In the genomic region with DNA sequence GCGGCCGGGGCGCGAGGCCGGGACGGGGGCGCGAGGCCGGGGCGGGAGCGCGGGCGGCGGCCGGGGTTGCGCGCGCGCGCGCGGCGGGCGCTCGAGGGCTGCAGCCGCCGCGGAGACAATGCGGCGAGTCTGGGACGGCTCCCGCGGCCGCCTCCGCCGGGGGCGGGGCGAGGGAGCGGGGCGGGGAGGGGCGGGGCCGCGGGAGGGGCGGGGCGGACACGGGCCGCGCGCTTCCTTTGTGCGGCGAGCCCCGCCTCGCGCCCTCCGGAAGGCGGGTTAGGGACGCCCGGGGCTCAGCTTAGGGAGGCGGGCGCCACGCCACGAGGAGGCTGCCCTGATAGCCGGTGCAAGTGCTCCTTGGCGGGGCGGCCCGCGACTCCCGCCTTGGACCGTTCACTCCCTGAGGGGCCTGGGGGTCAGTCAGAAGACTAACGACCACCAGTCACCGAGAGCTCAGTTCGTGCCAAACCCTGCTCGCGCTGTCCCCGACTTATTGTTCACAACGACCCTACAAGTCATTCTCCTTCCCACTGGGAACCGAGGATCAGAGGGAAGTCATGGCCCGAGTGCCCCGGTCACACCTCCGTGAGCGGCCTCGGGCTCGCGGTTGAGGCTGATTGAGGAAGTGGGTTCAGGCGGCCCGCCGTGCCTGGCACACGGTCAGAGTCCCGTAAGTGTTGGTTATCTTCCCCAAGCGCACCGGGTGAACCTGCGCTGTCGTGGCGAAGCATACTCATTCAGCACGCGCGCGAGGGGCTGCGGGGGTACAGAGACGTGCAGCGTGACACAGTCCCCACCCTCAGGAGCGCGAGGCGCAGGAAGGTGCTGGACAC, we compare ENCODE assay signal across 1 cellular context.
TF ChIP-seq lines count a peak whose summit lies in the region.

No MANE protein-coding gene starts in this region.

TF ChIP-seq in HEK293, 187 proteins besides CTCF, POLR2A, EP300 and RAD21 (continued from another document and continues in another):
- TF ChIP-seq, protein P1, sequence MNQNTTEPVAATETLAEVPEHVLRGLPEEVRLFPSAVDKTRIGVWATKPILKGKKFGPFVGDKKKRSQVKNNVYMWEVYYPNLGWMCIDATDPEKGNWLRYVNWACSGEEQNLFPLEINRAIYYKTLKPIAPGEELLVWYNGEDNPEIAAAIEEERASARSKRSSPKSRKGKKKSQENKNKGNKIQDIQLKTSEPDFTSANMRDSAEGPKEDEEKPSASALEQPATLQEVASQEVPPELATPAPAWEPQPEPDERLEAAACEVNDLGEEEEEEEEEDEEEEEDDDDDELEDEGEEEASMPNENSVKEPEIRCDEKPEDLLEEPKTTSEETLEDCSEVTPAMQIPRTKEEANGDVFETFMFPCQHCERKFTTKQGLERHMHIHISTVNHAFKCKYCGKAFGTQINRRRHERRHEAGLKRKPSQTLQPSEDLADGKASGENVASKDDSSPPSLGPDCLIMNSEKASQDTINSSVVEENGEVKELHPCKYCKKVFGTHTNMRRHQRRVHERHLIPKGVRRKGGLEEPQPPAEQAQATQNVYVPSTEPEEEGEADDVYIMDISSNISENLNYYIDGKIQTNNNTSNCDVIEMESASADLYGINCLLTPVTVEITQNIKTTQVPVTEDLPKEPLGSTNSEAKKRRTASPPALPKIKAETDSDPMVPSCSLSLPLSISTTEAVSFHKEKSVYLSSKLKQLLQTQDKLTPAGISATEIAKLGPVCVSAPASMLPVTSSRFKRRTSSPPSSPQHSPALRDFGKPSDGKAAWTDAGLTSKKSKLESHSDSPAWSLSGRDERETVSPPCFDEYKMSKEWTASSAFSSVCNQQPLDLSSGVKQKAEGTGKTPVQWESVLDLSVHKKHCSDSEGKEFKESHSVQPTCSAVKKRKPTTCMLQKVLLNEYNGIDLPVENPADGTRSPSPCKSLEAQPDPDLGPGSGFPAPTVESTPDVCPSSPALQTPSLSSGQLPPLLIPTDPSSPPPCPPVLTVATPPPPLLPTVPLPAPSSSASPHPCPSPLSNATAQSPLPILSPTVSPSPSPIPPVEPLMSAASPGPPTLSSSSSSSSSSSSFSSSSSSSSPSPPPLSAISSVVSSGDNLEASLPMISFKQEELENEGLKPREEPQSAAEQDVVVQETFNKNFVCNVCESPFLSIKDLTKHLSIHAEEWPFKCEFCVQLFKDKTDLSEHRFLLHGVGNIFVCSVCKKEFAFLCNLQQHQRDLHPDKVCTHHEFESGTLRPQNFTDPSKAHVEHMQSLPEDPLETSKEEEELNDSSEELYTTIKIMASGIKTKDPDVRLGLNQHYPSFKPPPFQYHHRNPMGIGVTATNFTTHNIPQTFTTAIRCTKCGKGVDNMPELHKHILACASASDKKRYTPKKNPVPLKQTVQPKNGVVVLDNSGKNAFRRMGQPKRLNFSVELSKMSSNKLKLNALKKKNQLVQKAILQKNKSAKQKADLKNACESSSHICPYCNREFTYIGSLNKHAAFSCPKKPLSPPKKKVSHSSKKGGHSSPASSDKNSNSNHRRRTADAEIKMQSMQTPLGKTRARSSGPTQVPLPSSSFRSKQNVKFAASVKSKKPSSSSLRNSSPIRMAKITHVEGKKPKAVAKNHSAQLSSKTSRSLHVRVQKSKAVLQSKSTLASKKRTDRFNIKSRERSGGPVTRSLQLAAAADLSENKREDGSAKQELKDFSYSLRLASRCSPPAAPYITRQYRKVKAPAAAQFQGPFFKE (tag by site-specific recombination; IDR thresholded peaks at IDR 0.05; ENCODE audit: borderline replicate concordance), result no peak
- TF ChIP-seq, protein P2, sequence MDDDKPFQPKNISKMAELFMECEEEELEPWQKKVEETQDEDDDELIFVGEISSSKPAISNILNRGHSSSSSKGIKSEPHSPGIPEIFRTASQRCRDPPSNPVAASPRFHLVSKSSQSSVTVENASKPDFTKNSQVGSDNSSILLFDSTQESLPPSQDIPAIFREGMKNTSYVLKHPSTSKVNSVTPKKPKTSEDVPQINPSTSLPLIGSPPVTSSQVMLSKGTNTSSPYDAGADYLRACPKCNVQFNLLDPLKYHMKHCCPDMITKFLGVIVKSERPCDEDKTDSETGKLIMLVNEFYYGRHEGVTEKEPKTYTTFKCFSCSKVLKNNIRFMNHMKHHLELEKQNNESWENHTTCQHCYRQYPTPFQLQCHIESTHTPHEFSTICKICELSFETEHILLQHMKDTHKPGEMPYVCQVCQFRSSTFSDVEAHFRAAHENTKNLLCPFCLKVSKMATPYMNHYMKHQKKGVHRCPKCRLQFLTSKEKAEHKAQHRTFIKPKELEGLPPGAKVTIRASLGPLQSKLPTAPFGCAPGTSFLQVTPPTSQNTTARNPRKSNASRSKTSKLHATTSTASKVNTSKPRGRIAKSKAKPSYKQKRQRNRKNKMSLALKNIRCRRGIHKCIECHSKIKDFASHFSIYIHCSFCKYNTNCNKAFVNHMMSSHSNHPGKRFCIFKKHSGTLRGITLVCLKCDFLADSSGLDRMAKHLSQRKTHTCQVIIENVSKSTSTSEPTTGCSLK (tag by site-specific recombination; IDR thresholded peaks at IDR 0.05), result no peak
- TF ChIP-seq, protein P3, sequence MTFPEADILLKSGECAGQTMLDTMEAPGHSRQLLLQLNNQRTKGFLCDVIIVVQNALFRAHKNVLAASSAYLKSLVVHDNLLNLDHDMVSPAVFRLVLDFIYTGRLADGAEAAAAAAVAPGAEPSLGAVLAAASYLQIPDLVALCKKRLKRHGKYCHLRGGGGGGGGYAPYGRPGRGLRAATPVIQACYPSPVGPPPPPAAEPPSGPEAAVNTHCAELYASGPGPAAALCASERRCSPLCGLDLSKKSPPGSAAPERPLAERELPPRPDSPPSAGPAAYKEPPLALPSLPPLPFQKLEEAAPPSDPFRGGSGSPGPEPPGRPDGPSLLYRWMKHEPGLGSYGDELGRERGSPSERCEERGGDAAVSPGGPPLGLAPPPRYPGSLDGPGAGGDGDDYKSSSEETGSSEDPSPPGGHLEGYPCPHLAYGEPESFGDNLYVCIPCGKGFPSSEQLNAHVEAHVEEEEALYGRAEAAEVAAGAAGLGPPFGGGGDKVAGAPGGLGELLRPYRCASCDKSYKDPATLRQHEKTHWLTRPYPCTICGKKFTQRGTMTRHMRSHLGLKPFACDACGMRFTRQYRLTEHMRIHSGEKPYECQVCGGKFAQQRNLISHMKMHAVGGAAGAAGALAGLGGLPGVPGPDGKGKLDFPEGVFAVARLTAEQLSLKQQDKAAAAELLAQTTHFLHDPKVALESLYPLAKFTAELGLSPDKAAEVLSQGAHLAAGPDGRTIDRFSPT (tag by site-specific recombination; IDR thresholded peaks at IDR 0.05), result peak; percentile 73
- peak; percentile 50 for TF ChIP-seq WT1 (tag by site-specific recombination; IDR thresholded peaks at IDR 0.05)
- no peak for TF ChIP-seq ZNF626 (tag by site-specific recombination; IDR thresholded peaks at IDR 0.05)
- TF ChIP-seq, protein P4, sequence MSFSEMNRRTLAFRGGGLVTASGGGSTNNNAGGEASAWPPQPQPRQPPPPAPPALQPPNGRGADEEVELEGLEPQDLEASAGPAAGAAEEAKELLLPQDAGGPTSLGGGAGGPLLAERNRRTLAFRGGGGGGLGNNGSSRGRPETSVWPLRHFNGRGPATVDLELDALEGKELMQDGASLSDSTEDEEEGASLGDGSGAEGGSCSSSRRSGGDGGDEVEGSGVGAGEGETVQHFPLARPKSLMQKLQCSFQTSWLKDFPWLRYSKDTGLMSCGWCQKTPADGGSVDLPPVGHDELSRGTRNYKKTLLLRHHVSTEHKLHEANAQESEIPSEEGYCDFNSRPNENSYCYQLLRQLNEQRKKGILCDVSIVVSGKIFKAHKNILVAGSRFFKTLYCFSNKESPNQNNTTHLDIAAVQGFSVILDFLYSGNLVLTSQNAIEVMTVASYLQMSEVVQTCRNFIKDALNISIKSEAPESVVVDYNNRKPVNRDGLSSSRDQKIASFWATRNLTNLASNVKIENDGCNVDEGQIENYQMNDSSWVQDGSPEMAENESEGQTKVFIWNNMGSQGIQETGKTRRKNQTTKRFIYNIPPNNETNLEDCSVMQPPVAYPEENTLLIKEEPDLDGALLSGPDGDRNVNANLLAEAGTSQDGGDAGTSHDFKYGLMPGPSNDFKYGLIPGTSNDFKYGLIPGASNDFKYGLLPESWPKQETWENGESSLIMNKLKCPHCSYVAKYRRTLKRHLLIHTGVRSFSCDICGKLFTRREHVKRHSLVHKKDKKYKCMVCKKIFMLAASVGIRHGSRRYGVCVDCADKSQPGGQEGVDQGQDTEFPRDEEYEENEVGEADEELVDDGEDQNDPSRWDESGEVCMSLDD (tag by site-specific recombination; IDR thresholded peaks at IDR 0.05), result peak; percentile 76
- no peak for TF ChIP-seq ZNF747 (tag by site-specific recombination; IDR thresholded peaks at IDR 0.05)
- TF ChIP-seq, protein P5, sequence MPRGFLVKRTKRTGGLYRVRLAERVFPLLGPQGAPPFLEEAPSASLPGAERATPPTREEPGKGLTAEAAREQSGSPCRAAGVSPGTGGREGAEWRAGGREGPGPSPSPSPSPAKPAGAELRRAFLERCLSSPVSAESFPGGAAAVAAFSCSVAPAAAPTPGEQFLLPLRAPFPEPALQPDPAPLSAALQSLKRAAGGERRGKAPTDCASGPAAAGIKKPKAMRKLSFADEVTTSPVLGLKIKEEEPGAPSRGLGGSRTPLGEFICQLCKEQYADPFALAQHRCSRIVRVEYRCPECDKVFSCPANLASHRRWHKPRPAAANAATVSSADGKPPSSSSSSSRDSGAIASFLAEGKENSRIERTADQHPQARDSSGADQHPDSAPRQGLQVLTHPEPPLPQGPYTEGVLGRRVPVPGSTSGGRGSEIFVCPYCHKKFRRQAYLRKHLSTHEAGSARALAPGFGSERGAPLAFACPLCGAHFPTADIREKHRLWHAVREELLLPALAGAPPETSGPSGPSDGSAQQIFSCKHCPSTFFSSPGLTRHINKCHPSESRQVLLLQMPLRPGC (tag by site-specific recombination; IDR thresholded peaks at IDR 0.05), result 0 out of 2 replicates have a peak, but pooled peaks have one; percentile 9
- peak; percentile 75 for TF ChIP-seq SP3 (tag by site-specific recombination; IDR thresholded peaks at IDR 0.05)
- peak; percentile 90 for TF ChIP-seq ZEB2 (tag by site-specific recombination; IDR thresholded peaks at IDR 0.05)
- TF ChIP-seq, protein P6, sequence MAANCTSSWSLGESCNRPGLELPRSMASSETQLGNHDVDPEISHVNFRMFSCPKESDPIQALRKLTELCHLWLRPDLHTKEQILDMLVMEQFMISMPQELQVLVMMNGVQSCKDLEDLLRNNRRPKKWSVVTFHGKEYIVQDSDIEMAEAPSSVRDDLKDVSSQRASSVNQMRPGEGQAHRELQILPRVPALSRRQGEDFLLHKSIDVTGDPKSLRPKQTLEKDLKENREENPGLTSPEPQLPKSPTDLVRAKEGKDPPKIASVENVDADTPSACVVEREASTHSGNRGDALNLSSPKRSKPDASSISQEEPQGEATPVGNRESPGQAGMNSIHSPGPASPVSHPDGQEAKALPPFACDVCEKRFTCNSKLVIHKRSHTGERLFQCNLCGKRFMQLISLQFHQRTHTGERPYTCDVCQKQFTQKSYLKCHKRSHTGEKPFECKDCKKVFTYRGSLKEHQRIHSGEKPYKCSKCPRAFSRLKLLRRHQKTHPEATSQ (tag by site-specific recombination; IDR thresholded peaks at IDR 0.05), result peak; percentile 84; the same call in 1 of the 2 replicates
- TF ChIP-seq, protein P7, sequence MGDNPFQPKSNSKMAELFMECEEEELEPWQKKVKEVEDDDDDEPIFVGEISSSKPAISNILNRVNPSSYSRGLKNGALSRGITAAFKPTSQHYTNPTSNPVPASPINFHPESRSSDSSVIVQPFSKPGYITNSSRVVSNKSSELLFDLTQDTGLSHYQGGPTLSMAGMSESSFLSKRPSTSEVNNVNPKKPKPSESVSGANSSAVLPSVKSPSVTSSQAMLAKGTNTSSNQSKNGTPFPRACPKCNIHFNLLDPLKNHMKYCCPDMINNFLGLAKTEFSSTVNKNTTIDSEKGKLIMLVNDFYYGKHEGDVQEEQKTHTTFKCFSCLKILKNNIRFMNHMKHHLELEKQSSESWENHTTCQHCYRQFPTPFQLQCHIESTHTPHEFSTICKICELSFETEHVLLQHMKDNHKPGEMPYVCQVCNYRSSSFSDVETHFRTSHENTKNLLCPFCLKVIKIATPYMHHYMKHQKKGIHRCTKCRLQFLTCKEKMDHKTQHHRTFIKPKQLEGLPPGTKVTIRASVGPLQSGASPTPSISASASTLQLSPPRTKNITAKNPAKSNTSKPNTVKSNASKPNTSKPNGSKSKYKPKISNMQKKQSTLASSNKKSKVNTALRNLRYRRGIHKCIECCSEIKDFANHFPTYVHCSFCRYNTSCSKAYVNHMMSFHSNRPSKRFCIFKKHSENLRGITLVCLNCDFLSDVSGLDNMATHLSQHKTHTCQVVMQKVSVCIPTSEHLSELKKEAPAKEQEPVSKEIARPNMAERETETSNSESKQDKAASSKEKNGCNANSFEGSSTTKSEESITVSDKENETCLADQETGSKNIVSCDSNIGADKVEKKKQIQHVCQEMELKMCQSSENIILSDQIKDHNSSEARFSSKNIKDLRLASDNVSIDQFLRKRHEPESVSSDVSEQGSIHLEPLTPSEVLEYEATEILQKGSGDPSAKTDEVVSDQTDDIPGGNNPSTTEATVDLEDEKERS (tag by site-specific recombination; IDR thresholded peaks at IDR 0.05), result no peak
- peak; percentile 79; the same call in 1 of the 2 replicates for TF ChIP-seq ZNF600 (tag by site-specific recombination; IDR thresholded peaks at IDR 0.05)
- TF ChIP-seq ZBTB7A (tag by site-specific recombination; IDR thresholded peaks at IDR 0.05; ENCODE audit: low read depth), result peak; percentile 64; the same call in 1 of the 2 replicates
- TF ChIP-seq GLIS1 (tag by site-specific recombination; IDR thresholded peaks at IDR 0.05), result peak; percentile 38
- no peak for TF ChIP-seq ZNF510 (tag by site-specific recombination; IDR thresholded peaks at IDR 0.05; ENCODE audit: insufficient replicate concordance)
- peak; percentile 52 for TF ChIP-seq KLF1 (tag by site-specific recombination; IDR thresholded peaks at IDR 0.05)
- TF ChIP-seq ZNF274 (IDR thresholded peaks at IDR 0.05; ENCODE audit: low read length), result no peak
- TF ChIP-seq ZNF274 (tag by site-specific recombination; IDR thresholded peaks at IDR 0.05; ENCODE audit: borderline replicate concordance), result no peak
- peak; percentile 99 for TF ChIP-seq ZBTB20 (tag by site-specific recombination; IDR thresholded peaks at IDR 0.05)
- TF ChIP-seq SALL2 (tag by site-specific recombination; IDR thresholded peaks at IDR 0.05; ENCODE audit: borderline replicate concordance), result no peak
- peak; percentile 63 for TF ChIP-seq KLF10 (tag by site-specific recombination; IDR thresholded peaks at IDR 0.05)
- TF ChIP-seq FEZF1 (tag by site-specific recombination; IDR thresholded peaks at IDR 0.05), result no peak
- peak; percentile 74 for TF ChIP-seq ZSCAN30 (tag by site-specific recombination; IDR thresholded peaks at IDR 0.05)
- no peak for TF ChIP-seq ZNF202 (tag by site-specific recombination; IDR thresholded peaks at IDR 0.05; ENCODE audit: borderline replicate concordance)
- TF ChIP-seq, protein P8, sequence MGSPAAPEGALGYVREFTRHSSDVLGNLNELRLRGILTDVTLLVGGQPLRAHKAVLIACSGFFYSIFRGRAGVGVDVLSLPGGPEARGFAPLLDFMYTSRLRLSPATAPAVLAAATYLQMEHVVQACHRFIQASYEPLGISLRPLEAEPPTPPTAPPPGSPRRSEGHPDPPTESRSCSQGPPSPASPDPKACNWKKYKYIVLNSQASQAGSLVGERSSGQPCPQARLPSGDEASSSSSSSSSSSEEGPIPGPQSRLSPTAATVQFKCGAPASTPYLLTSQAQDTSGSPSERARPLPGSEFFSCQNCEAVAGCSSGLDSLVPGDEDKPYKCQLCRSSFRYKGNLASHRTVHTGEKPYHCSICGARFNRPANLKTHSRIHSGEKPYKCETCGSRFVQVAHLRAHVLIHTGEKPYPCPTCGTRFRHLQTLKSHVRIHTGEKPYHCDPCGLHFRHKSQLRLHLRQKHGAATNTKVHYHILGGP (tag by site-specific recombination; IDR thresholded peaks at IDR 0.05), result no peak
- TF ChIP-seq ZNF585B (tag by site-specific recombination; IDR thresholded peaks at IDR 0.05), result no peak
- no peak for TF ChIP-seq ZNF112 (tag by site-specific recombination; IDR thresholded peaks at IDR 0.05)
- no peak for TF ChIP-seq ZNF248 (tag by site-specific recombination; IDR thresholded peaks at IDR 0.05)
- TF ChIP-seq ZNF132 (tag by site-specific recombination; IDR thresholded peaks at IDR 0.05; ENCODE audit: borderline replicate concordance), result no peak
- TF ChIP-seq ZNF707 (tag by site-specific recombination; IDR thresholded peaks at IDR 0.05), result no peak
- TF ChIP-seq ZNF843 (tag by site-specific recombination; IDR thresholded peaks at IDR 0.05), result peak; percentile 70; the same call in 1 of the 2 replicates
